In the genomic region with DNA sequence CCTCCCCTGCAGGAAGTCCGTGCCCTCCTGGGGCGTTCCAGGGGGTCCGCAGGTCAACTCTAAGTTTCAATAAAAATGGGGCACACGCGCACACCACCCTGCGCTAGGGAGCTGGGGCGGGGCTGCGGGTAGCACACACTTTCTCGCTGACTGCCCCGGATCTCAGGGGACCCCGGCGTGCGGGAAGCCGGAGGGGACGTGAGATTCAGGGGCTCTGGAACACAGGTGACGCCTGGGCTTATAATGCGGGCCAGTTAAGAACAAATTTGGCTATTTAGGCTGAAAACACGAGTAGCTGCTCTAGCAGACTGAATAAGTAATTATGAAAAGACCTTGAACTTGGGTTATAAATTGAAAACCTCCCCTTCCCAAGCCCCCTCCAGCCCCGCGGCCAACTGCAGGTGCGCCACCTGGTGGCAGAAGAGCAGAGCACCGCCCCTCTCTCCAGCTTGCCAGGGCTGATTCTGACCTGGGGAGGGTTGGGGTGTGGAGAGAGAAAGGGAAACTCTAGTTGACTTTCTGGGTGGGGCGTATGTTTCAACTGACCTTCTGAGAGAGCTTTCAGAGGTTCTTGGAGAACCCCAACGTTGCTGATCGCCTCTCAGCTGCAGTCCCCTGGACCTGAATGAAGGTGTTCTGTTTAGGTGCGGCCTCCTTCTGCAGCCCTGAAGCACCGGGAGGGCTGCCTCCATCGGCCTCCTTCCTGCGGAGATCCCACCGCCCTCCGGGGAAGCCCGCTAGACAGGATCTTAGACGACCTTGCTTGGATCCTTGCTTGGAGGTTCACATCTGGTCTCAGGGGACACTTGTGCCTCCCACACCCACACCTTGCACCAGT, we compare ENCODE assay signal across 9 cellular contexts.
DNase-seq lines count a peak whose midpoint lies in the region; ATAC-seq and TF ChIP-seq lines count a peak whose summit lies in the region.
"Had no signal": no experiment of that assay in that cellular context is flagged by ENCODE, and none has a peak within 500 bp of the region (broad histone marks: within the 10 kb centered on the region; RNA-seq: fewer than 3 reads in every experiment).

No MANE protein-coding gene starts in this region.

- no peak overlapping the region for H3K9ac ChIP-seq in neural cell (ENCODE audit: low read length)

- H3K4me2 ChIP-seq in neural cell (ENCODE audit: low read length): no peak overlapping the region

- DNase-seq in DMS53 treated with DMSO at 0.1 percent for 48 hours (lab: John Stamatoyannopoulos, UW; ENCODE audit: unreplicated experiment) (peak; percentile 1), NCI-H1105 treated with DMSO at 0.1 percent for 48 hours (lab: John Stamatoyannopoulos, UW) (peak; percentile 44), endothelial cell (ENCODE audit: low spot score) (peak; percentile 66), tibial nerve (ENCODE audit: low spot score in 2 of 2) (no peak), NCI-H2029 treated with DMSO at 0.1 percent for 48 hours (lab: John Stamatoyannopoulos, UW) (no peak)
- DNase-seq in activated CD4-positive, alpha-beta memory T cell treated with anti-CD3 and anti-CD28 coated beads for 36 hours: peak; percentile 68

- H3K27me3 Mint-ChIP-seq in activated CD4-positive, alpha-beta memory T cell treated with anti-CD3 and anti-CD28 coated beads for 36 hours: peaks cover 19% of the 10 kb centered on the region
- H3K27me3 Mint-ChIP-seq in endothelial cell (ENCODE audit: unreplicated experiment): peaks cover 6% of the 10 kb centered on the region

- CTCF ChIA-PET in activated CD4-positive, alpha-beta memory T cell treated with anti-CD3 and anti-CD28 coated beads for 36 hours (lab: Charles Lee): interaction anchor here (0.6 to 1.9 kb wide), 33 partner anchors 8 to 455 kb away, joined by 3 to 6 read pairs (median 3); no protein-coding TSS in a partner anchor

- H3K79me2 ChIP-seq in neural cell (replicated peaks; ENCODE audit: insufficient read depth, low read length): no peaks in the 10 kb centered on the region

- TF ChIP-seq RAD21 in neural cell (conservative IDR thresholded peaks at IDR 0.05): peak; percentile 38

- H3K36me3 ChIP-seq in neural cell (ENCODE audit: insufficient read depth, low read length): no peaks in the 10 kb centered on the region
- peaks cover 0 to 23% (median 0%) of the 10 kb centered on the region in 3 donors for H3K36me3 ChIP-seq in tibial nerve

- H3K9me3 ChIP-seq in neural cell (ENCODE audit: low read length): no peaks in the 10 kb centered on the region
- no peaks in the 10 kb centered on the region for H3K9me3 ChIP-seq in tibial nerve

- peak; percentile 80 for ATAC-seq in GM21786 (IDR thresholded peaks at IDR 0.05; ENCODE audit: unreplicated experiment)

- no peaks in the 10 kb centered on the region for H3K27me3 ChIP-seq in neural cell (ENCODE audit: insufficient read depth, low read depth, low read length)
- no peaks in the 10 kb centered on the region for H3K27me3 ChIP-seq in tibial nerve

- H3K9me2 ChIP-seq in neural cell (ENCODE audit: insufficient read depth, low read length): no peaks in the 10 kb centered on the region

- POLR2A ChIA-PET in activated CD4-positive, alpha-beta memory T cell treated with anti-CD3 and anti-CD28 coated beads for 36 hours (lab: Charles Lee): no interaction called here

- peaks cover 0 to 20% (median 4%) of the 10 kb centered on the region in 4 donors for H3K4me1 ChIP-seq in tibial nerve

- H3K4me1 Mint-ChIP-seq in activated CD4-positive, alpha-beta memory T cell treated with anti-CD3 and anti-CD28 coated beads for 36 hours (ENCODE audit: low read depth): peaks cover 19% of the 10 kb centered on the region
- H3K4me1 Mint-ChIP-seq in endothelial cell (ENCODE audit: unreplicated experiment): no peaks in the 10 kb centered on the region

- no peak for TF ChIP-seq POLR2A in tibial nerve (IDR thresholded peaks at IDR 0.05)

- intact Hi-C loops in activated CD4-positive, alpha-beta memory T cell treated with anti-CD3 and anti-CD28 coated beads for 36 hours (cut with micrococcal nuclease): loop anchor here (2.0 kb wide), 1 partner anchor 16 kb away; no protein-coding TSS in a partner anchor

- WGBS in tibial nerve, 2 donors: 30 to 34% methylated on average over 32 to 33 of the region's 33 CpGs

- no peak overlapping the region for H2AFZ ChIP-seq in neural cell (ENCODE audit: low read depth, low read length)

- H3K9me3 Mint-ChIP-seq in activated CD4-positive, alpha-beta memory T cell treated with anti-CD3 and anti-CD28 coated beads for 36 hours: no peaks in the 10 kb centered on the region
- no peaks in the 10 kb centered on the region for H3K9me3 Mint-ChIP-seq in endothelial cell (ENCODE audit: unreplicated experiment)

- H3K4me3 Mint-ChIP-seq in activated CD4-positive, alpha-beta memory T cell treated with anti-CD3 and anti-CD28 coated beads for 36 hours: peak overlapping the region; percentile 5
- no peak overlapping the region for H3K4me3 Mint-ChIP-seq in endothelial cell (ENCODE audit: unreplicated experiment)

- TF ChIP-seq EP300 in neural cell (conservative IDR thresholded peaks at IDR 0.05; ENCODE audit: poor library complexity, severe bottlenecking): no peak
- no peak for TF ChIP-seq EP300 in tibial nerve (IDR thresholded peaks at IDR 0.05)

- no peaks in the 10 kb centered on the region for H3F3A ChIP-seq in neural cell (ENCODE audit: insufficient read depth, low read length, poor library complexity, severe bottlenecking)

- H3K36me3 Mint-ChIP-seq in activated CD4-positive, alpha-beta memory T cell treated with anti-CD3 and anti-CD28 coated beads for 36 hours: no peaks in the 10 kb centered on the region
- peaks cover 4% of the 10 kb centered on the region for H3K36me3 Mint-ChIP-seq in endothelial cell (ENCODE audit: low read depth, unreplicated experiment)

- no peaks in the 10 kb centered on the region for H4K20me1 ChIP-seq in neural cell (ENCODE audit: insufficient read depth)

- H3K27ac Mint-ChIP-seq in activated CD4-positive, alpha-beta memory T cell treated with anti-CD3 and anti-CD28 coated beads for 36 hours: no peak overlapping the region
- H3K27ac Mint-ChIP-seq in endothelial cell (ENCODE audit: unreplicated experiment): no peak overlapping the region

- H3K27ac ChIP-seq in neural cell (ENCODE audit: low read length): no peak overlapping the region
- no peak overlapping the region for H3K27ac ChIP-seq in tibial nerve
- H3K27ac ChIP-seq: SK-N-MC had no signal

- peak; percentile 79 for TF ChIP-seq CTCF in endothelial cell (IDR thresholded peaks at IDR 0.05; ENCODE audit: unreplicated experiment)
- TF ChIP-seq CTCF in neural cell (IDR thresholded peaks at IDR 0.05; ENCODE audit: poor library complexity, severe bottlenecking): peak; percentile 64
- peak; percentile 61 to 91 (median 79) for TF ChIP-seq CTCF in tibial nerve (IDR thresholded peaks at IDR 0.05)

- H3K4me3 ChIP-seq in neural cell (ENCODE audit: low read length) (no peak overlapping the region), tibial nerve (peak overlapping the region in 1 of 4 donors; percentile 12)
- H3K4me3 ChIP-seq: SK-N-MC had no signal

TF ChIP-seq in neural cell, 6 proteins besides CTCF, POLR2A, EP300 and RAD21:
- TF ChIP-seq, protein P1, sequence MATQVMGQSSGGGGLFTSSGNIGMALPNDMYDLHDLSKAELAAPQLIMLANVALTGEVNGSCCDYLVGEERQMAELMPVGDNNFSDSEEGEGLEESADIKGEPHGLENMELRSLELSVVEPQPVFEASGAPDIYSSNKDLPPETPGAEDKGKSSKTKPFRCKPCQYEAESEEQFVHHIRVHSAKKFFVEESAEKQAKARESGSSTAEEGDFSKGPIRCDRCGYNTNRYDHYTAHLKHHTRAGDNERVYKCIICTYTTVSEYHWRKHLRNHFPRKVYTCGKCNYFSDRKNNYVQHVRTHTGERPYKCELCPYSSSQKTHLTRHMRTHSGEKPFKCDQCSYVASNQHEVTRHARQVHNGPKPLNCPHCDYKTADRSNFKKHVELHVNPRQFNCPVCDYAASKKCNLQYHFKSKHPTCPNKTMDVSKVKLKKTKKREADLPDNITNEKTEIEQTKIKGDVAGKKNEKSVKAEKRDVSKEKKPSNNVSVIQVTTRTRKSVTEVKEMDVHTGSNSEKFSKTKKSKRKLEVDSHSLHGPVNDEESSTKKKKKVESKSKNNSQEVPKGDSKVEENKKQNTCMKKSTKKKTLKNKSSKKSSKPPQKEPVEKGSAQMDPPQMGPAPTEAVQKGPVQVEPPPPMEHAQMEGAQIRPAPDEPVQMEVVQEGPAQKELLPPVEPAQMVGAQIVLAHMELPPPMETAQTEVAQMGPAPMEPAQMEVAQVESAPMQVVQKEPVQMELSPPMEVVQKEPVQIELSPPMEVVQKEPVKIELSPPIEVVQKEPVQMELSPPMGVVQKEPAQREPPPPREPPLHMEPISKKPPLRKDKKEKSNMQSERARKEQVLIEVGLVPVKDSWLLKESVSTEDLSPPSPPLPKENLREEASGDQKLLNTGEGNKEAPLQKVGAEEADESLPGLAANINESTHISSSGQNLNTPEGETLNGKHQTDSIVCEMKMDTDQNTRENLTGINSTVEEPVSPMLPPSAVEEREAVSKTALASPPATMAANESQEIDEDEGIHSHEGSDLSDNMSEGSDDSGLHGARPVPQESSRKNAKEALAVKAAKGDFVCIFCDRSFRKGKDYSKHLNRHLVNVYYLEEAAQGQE (IDR thresholded peaks at IDR 0.05; ENCODE audit: borderline replicate concordance): no peak
- TF ChIP-seq MXI1 (conservative IDR thresholded peaks at IDR 0.05; ENCODE audit: poor library complexity, severe bottlenecking): no peak
- no peak for TF ChIP-seq TAF1 (IDR thresholded peaks at IDR 0.05; ENCODE audit: low read depth)
- TF ChIP-seq POLR2AphosphoS5 (IDR thresholded peaks at IDR 0.05): no peak
- peak; percentile 52 for TF ChIP-seq SMC3 (conservative IDR thresholded peaks at IDR 0.05; ENCODE audit: poor library complexity)
- TF ChIP-seq EZH2 (IDR thresholded peaks at IDR 0.05; ENCODE audit: borderline replicate concordance, insufficient read depth, low read length, poor library complexity, severe bottlenecking): no peak

Comparison
In these comparisons a context has a peak if more than half of its experiments do, and no peak if none do; other contexts are left out.
1. DNase-seq: peak in DMS53 treated with DMSO at 0.1 percent for 48 hours (single experiment), NCI-H1105 treated with DMSO at 0.1 percent for 48 hours (single experiment), activated CD4-positive, alpha-beta memory T cell treated with anti-CD3 and anti-CD28 coated beads for 36 hours (single experiment) and endothelial cell (single experiment); none in tibial nerve (0 of 2) and NCI-H2029 treated with DMSO at 0.1 percent for 48 hours (single experiment).
2. Peak in every context shown above with its lines, with median percentiles within 50 percentile points of each other: CTCF ChIP-seq.